ENCODE assay signal across 8 cellular contexts in the genomic region with DNA sequence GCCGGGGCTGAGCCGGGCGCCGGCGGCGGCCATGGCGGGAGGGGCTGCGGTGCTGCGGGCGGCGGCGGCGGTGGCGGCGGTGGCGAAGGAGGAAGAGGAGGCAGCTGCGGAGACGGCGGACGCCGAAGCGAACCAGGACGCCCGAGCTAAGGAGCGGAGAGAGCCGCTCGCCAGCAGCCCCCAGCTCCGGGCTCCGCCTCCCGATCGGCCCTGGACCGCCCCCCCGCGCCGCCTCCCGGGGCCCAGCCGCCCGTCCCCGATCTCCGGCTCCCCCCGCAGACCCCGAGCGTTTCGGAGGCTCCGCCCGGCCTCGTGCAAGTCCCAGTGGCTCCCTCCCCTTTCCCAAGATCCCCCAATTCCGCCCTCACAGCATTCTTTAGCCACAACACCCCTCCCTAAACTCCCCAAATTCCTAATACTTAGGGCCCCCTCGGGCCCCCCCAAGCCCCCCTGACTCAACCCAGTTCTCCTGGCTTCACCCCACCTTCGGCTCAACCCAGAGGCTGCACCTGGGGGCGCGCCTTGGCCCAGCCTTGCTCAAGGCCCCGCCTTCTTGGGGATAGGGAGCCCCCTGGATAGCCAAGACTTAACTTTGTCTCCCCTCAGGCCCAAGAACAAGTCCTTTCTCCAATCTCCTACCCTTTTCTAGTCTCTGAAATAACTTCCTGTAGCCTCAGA. TPM values are rescaled to one million over a fixed set of nuclear protein-coding genes. Genes with fewer than 3 reads are reported as not detected.
DNase-seq lines count a peak whose midpoint lies in the region; ATAC-seq and TF ChIP-seq lines count a peak whose summit lies in the region.

A gene with protein sequence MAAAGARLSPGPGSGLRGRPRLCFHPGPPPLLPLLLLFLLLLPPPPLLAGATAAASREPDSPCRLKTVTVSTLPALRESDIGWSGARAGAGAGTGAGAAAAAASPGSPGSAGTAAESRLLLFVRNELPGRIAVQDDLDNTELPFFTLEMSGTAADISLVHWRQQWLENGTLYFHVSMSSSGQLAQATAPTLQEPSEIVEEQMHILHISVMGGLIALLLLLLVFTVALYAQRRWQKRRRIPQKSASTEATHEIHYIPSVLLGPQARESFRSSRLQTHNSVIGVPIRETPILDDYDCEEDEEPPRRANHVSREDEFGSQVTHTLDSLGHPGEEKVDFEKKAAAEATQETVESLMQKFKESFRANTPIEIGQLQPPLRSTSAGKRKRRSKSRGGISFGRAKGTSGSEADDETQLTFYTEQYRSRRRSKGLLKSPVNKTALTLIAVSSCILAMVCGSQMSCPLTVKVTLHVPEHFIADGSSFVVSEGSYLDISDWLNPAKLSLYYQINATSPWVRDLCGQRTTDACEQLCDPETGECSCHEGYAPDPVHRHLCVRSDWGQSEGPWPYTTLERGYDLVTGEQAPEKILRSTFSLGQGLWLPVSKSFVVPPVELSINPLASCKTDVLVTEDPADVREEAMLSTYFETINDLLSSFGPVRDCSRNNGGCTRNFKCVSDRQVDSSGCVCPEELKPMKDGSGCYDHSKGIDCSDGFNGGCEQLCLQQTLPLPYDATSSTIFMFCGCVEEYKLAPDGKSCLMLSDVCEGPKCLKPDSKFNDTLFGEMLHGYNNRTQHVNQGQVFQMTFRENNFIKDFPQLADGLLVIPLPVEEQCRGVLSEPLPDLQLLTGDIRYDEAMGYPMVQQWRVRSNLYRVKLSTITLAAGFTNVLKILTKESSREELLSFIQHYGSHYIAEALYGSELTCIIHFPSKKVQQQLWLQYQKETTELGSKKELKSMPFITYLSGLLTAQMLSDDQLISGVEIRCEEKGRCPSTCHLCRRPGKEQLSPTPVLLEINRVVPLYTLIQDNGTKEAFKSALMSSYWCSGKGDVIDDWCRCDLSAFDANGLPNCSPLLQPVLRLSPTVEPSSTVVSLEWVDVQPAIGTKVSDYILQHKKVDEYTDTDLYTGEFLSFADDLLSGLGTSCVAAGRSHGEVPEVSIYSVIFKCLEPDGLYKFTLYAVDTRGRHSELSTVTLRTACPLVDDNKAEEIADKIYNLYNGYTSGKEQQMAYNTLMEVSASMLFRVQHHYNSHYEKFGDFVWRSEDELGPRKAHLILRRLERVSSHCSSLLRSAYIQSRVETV (N-terminal part only) (minus strand): TSS at position 152 of the 678 bp plus-strand sequence. CDS start 119 bp downstream, at position 33.

- TF ChIP-seq CTCF in mesothelial cell of epicardium (IDR thresholded peaks at IDR 0.05; ENCODE audit: unreplicated experiment), result no peak
- no peak for TF ChIP-seq CTCF in vagina (IDR thresholded peaks at IDR 0.05)

- no peak for DNase-seq in activated T-cell treated with anti-CD3 and anti-CD28 coated beads, Interleukin-2, amount 50 U/mL, for 72 hours
- no peak for DNase-seq in activated T-cell treated with anti-CD3 and anti-CD28 coated beads, Interleukin-2, amount 50 U/mL, for 1 hour
- DNase-seq in ecto neural progenitor cell (ENCODE audit: low spot score) (peak; percentile 74), mesothelial cell of epicardium (ENCODE audit: low spot score in 2 of 2, unreplicated experiment in 2 of 2) (peak in 1 of 2 experiments; percentile 51), vagina (ENCODE audit: extremely low spot score in 2 of 2) (no peak), NCI-H1092 (lab: John Stamatoyannopoulos, UW) (no peak), RPMI8226 (no peak)

- peaks cover 4% of the 10 kb centered on the region for H3K4me1 Mint-ChIP-seq in activated T-cell treated with anti-CD3 and anti-CD28 coated beads, Interleukin-2, amount 50 U/mL, for 72 hours (ENCODE audit: low read depth)
- H3K4me1 Mint-ChIP-seq in mesothelial cell of epicardium, result peaks cover 12% of the 10 kb centered on the region

- H3K9me3 ChIP-seq in vagina, result no peaks in the 10 kb centered on the region

- peak within 1 kb of the TSS; percentile 32 to 52 for H3K4me3 ChIP-seq in vagina

- H3K4me3 Mint-ChIP-seq in activated T-cell treated with anti-CD3 and anti-CD28 coated beads, Interleukin-2, amount 50 U/mL, for 72 hours, result peak within 1 kb of the TSS; percentile 36 to 66
- H3K4me3 Mint-ChIP-seq in mesothelial cell of epicardium, result peak within 1 kb of the TSS; percentile 71

- H3K27ac ChIP-seq in vagina, result no peak within 1 kb of the TSS

- H3K36me3 ChIP-seq in vagina, result no peaks in the 10 kb centered on the region

- no peak for TF ChIP-seq POLR2A in vagina (IDR thresholded peaks at IDR 0.05)

- no peaks in the 10 kb centered on the region for H3K9me3 Mint-ChIP-seq in activated T-cell treated with anti-CD3 and anti-CD28 coated beads, Interleukin-2, amount 50 U/mL, for 72 hours
- H3K9me3 Mint-ChIP-seq in mesothelial cell of epicardium, result no peaks in the 10 kb centered on the region

- no peaks in the 10 kb centered on the region for H3K27me3 ChIP-seq in vagina

- ATAC-seq in activated T-cell treated with anti-CD3 and anti-CD28 coated beads, Interleukin-2, amount 50 U/mL, for 72 hours (replicated peaks in 1 of 2), result no peak
- ATAC-seq in HG03025 (IDR thresholded peaks at IDR 0.05; ENCODE audit: low FRiP score, unreplicated experiment), result no peak

- H3K27ac Mint-ChIP-seq in activated T-cell treated with anti-CD3 and anti-CD28 coated beads, Interleukin-2, amount 50 U/mL, for 72 hours, result no peak within 1 kb of the TSS
- H3K27ac Mint-ChIP-seq in mesothelial cell of epicardium, result no peak within 1 kb of the TSS

- H3K27me3 Mint-ChIP-seq in activated T-cell treated with anti-CD3 and anti-CD28 coated beads, Interleukin-2, amount 50 U/mL, for 72 hours (ENCODE audit: low read depth), result peaks cover 36% of the 10 kb centered on the region
- peaks cover 44% of the 10 kb centered on the region for H3K27me3 Mint-ChIP-seq in mesothelial cell of epicardium (ENCODE audit: low read depth)

- intact Hi-C loops in vagina (cut with DNase I), result no loop called here

- peaks cover 14% of the 10 kb centered on the region for H3K4me1 ChIP-seq in vagina

- H3K36me3 Mint-ChIP-seq in activated T-cell treated with anti-CD3 and anti-CD28 coated beads, Interleukin-2, amount 50 U/mL, for 72 hours (ENCODE audit: insufficient read depth in 2 of 2), result no peaks in the 10 kb centered on the region
- no peaks in the 10 kb centered on the region for H3K36me3 Mint-ChIP-seq in mesothelial cell of epicardium

RNA-seq across cellular contexts. Expression of the gene that starts here (rescaled TPM):
- total RNA-seq in activated T-cell treated with anti-CD3 and anti-CD28 coated beads, Interleukin-2, amount 50 U/mL, for 72 hours, result 1 to 10 TPM; 4.2 to 5.6 TPM
- total RNA-seq in mesothelial cell of epicardium, result 10.8 to 12.2 TPM (median 10.8 TPM) in 3 replicates
- total RNA-seq in vagina, result 4.4 TPM
